Comparison of ENCODE assay signal across 21 cellular contexts in genomic region chr12:108681317-108681716, GRCh38. TPM values are rescaled to one million over a fixed set of nuclear protein-coding genes. Genes with fewer than 3 reads are reported as not detected.
DNase-seq lines count a peak whose midpoint lies in the region; ATAC-seq and TF ChIP-seq lines count a peak whose summit lies in the region.
"Had no signal": no experiment of that assay in that cellular context is flagged by ENCODE, and none has a peak within 500 bp of the region (broad histone marks: within the 10 kb centered on the region; RNA-seq: fewer than 3 reads in every experiment).

No MANE protein-coding gene starts in this region.

- intact Hi-C loops in ascending aorta (cut with DNase I) = no loop called here

- ATAC-seq in gastroesophageal sphincter = no peak
- no peak for ATAC-seq in stimulated activated memory B cell treated with anti-CD40 and anti-IgM and Interleukin-4, amounts not matched to agents 10 μg/mL and 1 μg/mL and 100 μg/mL, for 72 hours
- no peak for ATAC-seq in GM18909 (IDR thresholded peaks at IDR 0.05; ENCODE audit: poor library complexity, unreplicated experiment)
- no peak for ATAC-seq in GM19467 (IDR thresholded peaks at IDR 0.05; ENCODE audit: unreplicated experiment)
- no peak for ATAC-seq in HG02973 (IDR thresholded peaks at IDR 0.05; ENCODE audit: unreplicated experiment)

- peaks cover 51% of the 10 kb centered on the region for H3K36me3 Mint-ChIP-seq in HFFc6 (ENCODE audit: low read depth)
- peaks cover 28% of the 10 kb centered on the region for H3K36me3 Mint-ChIP-seq in stimulated activated memory B cell treated with anti-CD40 and anti-IgM and Interleukin-4, amounts not matched to agents 10 μg/mL and 1 μg/mL and 100 μg/mL, for 72 hours

- no peak for DNase-seq in HFFc6
- no peak for DNase-seq in ascending aorta (ENCODE audit: low spot score in 2 of 2)
- no peak for DNase-seq in dermis blood vessel endothelial cell
- DNase-seq: Caco-2, DMS153, EL, HCEC 1CT, NCI-H1105 treated with DMSO at 0.1 percent for 48 hours, NCI-H2029, NCI-H2171, NCI-H748 treated with DMSO at 0.1 percent for 48 hours, OCI-M1, RPMI8226, SJCRH30 had no signal

- H3K4me1 ChIP-seq in ascending aorta = peaks cover 13 to 38% of the 10 kb centered on the region in 2 donors
- peaks cover 26 to 95% (median 37%) of the 10 kb centered on the region in 3 donors for H3K4me1 ChIP-seq in gastroesophageal sphincter

- no peak for TF ChIP-seq POLR2A in gastroesophageal sphincter (IDR thresholded peaks at IDR 0.05)

- TF ChIP-seq CTCF in HFFc6 (IDR thresholded peaks at IDR 0.05) (no peak), ascending aorta (IDR thresholded peaks at IDR 0.05) (no peak), gastroesophageal sphincter (IDR thresholded peaks at IDR 0.05) (no peak)

- peak overlapping the region; percentile 48 to 58 for H3K27ac ChIP-seq in ascending aorta
- peak overlapping the region; percentile 50 to 96 (median 73) for H3K27ac ChIP-seq in gastroesophageal sphincter
- H3K27ac ChIP-seq: SJCRH30 had no signal

- peak overlapping the region; percentile 61 for H3K27ac Mint-ChIP-seq in HFFc6
- peak overlapping the region; percentile 15 for H3K27ac Mint-ChIP-seq in stimulated activated memory B cell treated with anti-CD40 and anti-IgM and Interleukin-4, amounts not matched to agents 10 μg/mL and 1 μg/mL and 100 μg/mL, for 72 hours
- H3K27ac Mint-ChIP-seq: CD4-positive, CD25-positive, alpha-beta regulatory T cell had no signal

- no peak overlapping the region for H3K4me3 ChIP-seq in ascending aorta
- H3K4me3 ChIP-seq in gastroesophageal sphincter = no peak overlapping the region
- H3K4me3 ChIP-seq: SJCRH30 had no signal

- 59% methylated on average over 1 of the region's 1 CpG; no CpG with 5 or more reads in 1 of the 2 donors for WGBS in gastroesophageal sphincter (ENCODE audit: low coverage in 1 of 2), 2 donors

- no peaks in the 10 kb centered on the region; the same call in 1 of the 2 replicates for H3K27me3 Mint-ChIP-seq in HFFc6 (ENCODE audit: insufficient read depth)
- H3K27me3 Mint-ChIP-seq in stimulated activated memory B cell treated with anti-CD40 and anti-IgM and Interleukin-4, amounts not matched to agents 10 μg/mL and 1 μg/mL and 100 μg/mL, for 72 hours = no peaks in the 10 kb centered on the region
- H3K27me3 Mint-ChIP-seq: CD4-positive, CD25-positive, alpha-beta regulatory T cell had no signal

- H3K4me3 Mint-ChIP-seq in HFFc6 = peak overlapping the region; percentile 13; the same call in 1 of the 2 replicates
- no peak overlapping the region for H3K4me3 Mint-ChIP-seq in stimulated activated memory B cell treated with anti-CD40 and anti-IgM and Interleukin-4, amounts not matched to agents 10 μg/mL and 1 μg/mL and 100 μg/mL, for 72 hours
- H3K4me3 Mint-ChIP-seq: CD4-positive, CD25-positive, alpha-beta regulatory T cell had no signal

- no peak for TF ChIP-seq EP300 in gastroesophageal sphincter (IDR thresholded peaks at IDR 0.05)

- H3K9me3 Mint-ChIP-seq in HFFc6 = no peaks in the 10 kb centered on the region
- H3K9me3 Mint-ChIP-seq in stimulated activated memory B cell treated with anti-CD40 and anti-IgM and Interleukin-4, amounts not matched to agents 10 μg/mL and 1 μg/mL and 100 μg/mL, for 72 hours = no peaks in the 10 kb centered on the region
- H3K9me3 Mint-ChIP-seq: CD4-positive, CD25-positive, alpha-beta regulatory T cell had no signal

- H3K4me1 Mint-ChIP-seq in HFFc6 (ENCODE audit: low read depth) = peaks cover 80% of the 10 kb centered on the region
- H3K4me1 Mint-ChIP-seq in stimulated activated memory B cell treated with anti-CD40 and anti-IgM and Interleukin-4, amounts not matched to agents 10 μg/mL and 1 μg/mL and 100 μg/mL, for 72 hours = peaks cover 40% of the 10 kb centered on the region

- H3K9me3 ChIP-seq in ascending aorta (no peaks in the 10 kb centered on the region), gastroesophageal sphincter (no peaks in the 10 kb centered on the region)
- H3K9me3 ChIP-seq: Caco-2, SJCRH30 had no signal

- H3K36me3 ChIP-seq in ascending aorta (peaks cover 0 to 7% of the 10 kb centered on the region in 2 donors), gastroesophageal sphincter (peaks cover 0 to 10% of the 10 kb centered on the region in 2 donors)

- no peaks in the 10 kb centered on the region for H3K27me3 ChIP-seq in ascending aorta
- no peaks in the 10 kb centered on the region for H3K27me3 ChIP-seq in gastroesophageal sphincter
- H3K27me3 ChIP-seq: SJCRH30 had no signal

RNA-seq across cellular contexts. Expression of gene SELPLG, which starts 47.6 kb away (rescaled TPM):
- 1 to 10 TPM; 6.2 to 8.1 (median 7.1) TPM for total RNA-seq in HFFc6 (2021; fragmentation: NEBNext Ultra II Directional; extraction: Animal tissue kit (Norgen Biotek cat#: 25700))
- total RNA-seq in ascending aorta (2.6 TPM), gastroesophageal sphincter (10 to 100 TPM in 1 of 4 donors, 1 to 10 TPM in 3; 3.6 to 12.4 (median 5.5) TPM), dermis blood vessel endothelial cell (0.65 and 0.85 TPM in 2 replicates)
- total RNA-seq: NCI-H460 had no signal

RNA-seq across cellular contexts. Expression of gene CORO1C, which starts 50.0 kb away (rescaled TPM):
- 100 to 1,000 TPM; 541 to 709 (median 649) TPM for total RNA-seq in HFFc6 (2021; fragmentation: NEBNext Ultra II Directional; extraction: Animal tissue kit (Norgen Biotek cat#: 25700))
- 106 TPM for total RNA-seq in ascending aorta
- 100 to 1,000 TPM; 277 to 473 (median 342) TPM for total RNA-seq in gastroesophageal sphincter
- 131 and 213 TPM in 2 replicates for total RNA-seq in dermis blood vessel endothelial cell
